ENCODE assay signal across 8 cellular contexts in genomic region chr1:93846929-93847810, GRCh38. TPM values are rescaled to one million over a fixed set of nuclear protein-coding genes. Genes with fewer than 3 reads are reported as not detected.
DNase-seq lines count a peak whose midpoint lies in the region; ATAC-seq and TF ChIP-seq lines count a peak whose summit lies in the region.

No MANE protein-coding gene starts in this region.

- H3F3A ChIP-seq in DOHH2 (ENCODE audit: control insufficient read depth, insufficient read depth) (peaks cover 11% of the 10 kb centered on the region), GM23338 (replicated peaks; ENCODE audit: low read depth) (peaks cover 4% of the 10 kb centered on the region; the same call in 1 of the 2 replicates)

- H4K20me1 ChIP-seq in DOHH2 (ENCODE audit: control insufficient read depth, insufficient read depth, low read depth, low read length) (no peaks in the 10 kb centered on the region), GM23338 (replicated peaks; ENCODE audit: insufficient read depth) (no peaks in the 10 kb centered on the region), Karpas-422 (ENCODE audit: insufficient read depth, low read depth, low read length) (no peaks in the 10 kb centered on the region)

- peaks cover 13% of the 10 kb centered on the region for H3K4me1 Mint-ChIP-seq in GM23338
- H3K4me1 Mint-ChIP-seq in naive thymus-derived CD8-positive, alpha-beta T cell, result peaks cover 15 to 42% (median 35%) of the 10 kb centered on the region in 4 donors
- H3K4me1 Mint-ChIP-seq in stimulated activated naive B cell treated with anti-CD40 and anti-IgM and Interleukin-4, amounts not matched to agents 10 μg/mL and 1 μg/mL and 100 μg/mL, for 72 hours, result peaks cover 20 to 42% of the 10 kb centered on the region in 2 donors

- H3K4me1 ChIP-seq in DOHH2 (ENCODE audit: control insufficient read depth, low read length), result peaks cover 36% of the 10 kb centered on the region
- no peaks in the 10 kb centered on the region; the same call in 1 of the 2 replicates for H3K4me1 ChIP-seq in GM23338 (ENCODE audit: insufficient read depth)
- H3K4me1 ChIP-seq in Karpas-422 (ENCODE audit: low read length), result peaks cover 23% of the 10 kb centered on the region
- H3K4me1 ChIP-seq in Peyer's patch, result peaks cover 0 to 13% (median 4%) of the 10 kb centered on the region in 4 donors

- ATAC-seq in GM23338, result peak; percentile 62
- ATAC-seq in naive thymus-derived CD8-positive, alpha-beta T cell, result peak; percentile 69 to 73
- peak; percentile 78 for ATAC-seq in stimulated activated naive B cell treated with anti-CD40 and anti-IgM and Interleukin-4, amounts not matched to agents 10 μg/mL and 1 μg/mL and 100 μg/mL, for 72 hours (replicated peaks)

- H3K79me2 ChIP-seq in DOHH2 (ENCODE audit: control insufficient read depth, low read length) (peaks cover 4% of the 10 kb centered on the region), GM23338 (replicated peaks; ENCODE audit: insufficient read depth) (no peaks in the 10 kb centered on the region), Karpas-422 (ENCODE audit: low read length) (no peaks in the 10 kb centered on the region)

- H3K27me3 Mint-ChIP-seq in GM23338 (ENCODE audit: insufficient read depth, low read depth, poor library complexity), result peaks cover 16% of the 10 kb centered on the region
- H3K27me3 Mint-ChIP-seq in naive thymus-derived CD8-positive, alpha-beta T cell, result peaks cover 0 to 6% (median 0%) of the 10 kb centered on the region in 5 donors
- peaks cover 5 to 6% of the 10 kb centered on the region in 2 donors for H3K27me3 Mint-ChIP-seq in stimulated activated naive B cell treated with anti-CD40 and anti-IgM and Interleukin-4, amounts not matched to agents 10 μg/mL and 1 μg/mL and 100 μg/mL, for 72 hours

- peak; percentile 33 to 55 for TF ChIP-seq POLR2A in Peyer's patch (IDR thresholded peaks at IDR 0.05)

- H3K27ac ChIP-seq in DOHH2 (ENCODE audit: low read depth, low read length) (peak overlapping the region; percentile 85), GM23338 (ENCODE audit: low read depth) (peak overlapping the region; percentile 32; the same call in 1 of the 2 replicates), Karpas-422 (ENCODE audit: low read length) (peak overlapping the region; percentile 74), Peyer's patch (peak overlapping the region; percentile 97 to 99 (median 98))

- H3K27ac Mint-ChIP-seq in GM23338, result peak overlapping the region; percentile 56; the same call in 1 of the 2 replicates
- peak overlapping the region; percentile 94 to 100 (median 96) for H3K27ac Mint-ChIP-seq in naive thymus-derived CD8-positive, alpha-beta T cell
- H3K27ac Mint-ChIP-seq in stimulated activated naive B cell treated with anti-CD40 and anti-IgM and Interleukin-4, amounts not matched to agents 10 μg/mL and 1 μg/mL and 100 μg/mL, for 72 hours, result peak overlapping the region; percentile 100

- H3K9me2 ChIP-seq in DOHH2 (replicated peaks; ENCODE audit: control insufficient read depth, low read length) (no peaks in the 10 kb centered on the region), GM23338 (ENCODE audit: insufficient read depth) (no peaks in the 10 kb centered on the region), Karpas-422 (replicated peaks; ENCODE audit: insufficient read depth, low read length) (no peaks in the 10 kb centered on the region)

- H3K36me3 Mint-ChIP-seq in GM23338 (ENCODE audit: low read depth), result peaks cover 13% of the 10 kb centered on the region
- H3K36me3 Mint-ChIP-seq in naive thymus-derived CD8-positive, alpha-beta T cell, result peaks cover 0 to 2% (median 1%) of the 10 kb centered on the region in 3 donors
- H3K36me3 Mint-ChIP-seq in stimulated activated naive B cell treated with anti-CD40 and anti-IgM and Interleukin-4, amounts not matched to agents 10 μg/mL and 1 μg/mL and 100 μg/mL, for 72 hours, result peaks cover 10 to 14% of the 10 kb centered on the region in 2 donors

- H3K9ac ChIP-seq in Karpas-422 (ENCODE audit: low read length), result peak overlapping the region; percentile 93

- H3K9me3 Mint-ChIP-seq in GM23338, result peaks cover 18% of the 10 kb centered on the region
- H3K9me3 Mint-ChIP-seq in naive thymus-derived CD8-positive, alpha-beta T cell, result peaks cover 0 to 8% (median 0%) of the 10 kb centered on the region in 9 donors
- H3K9me3 Mint-ChIP-seq in stimulated activated naive B cell treated with anti-CD40 and anti-IgM and Interleukin-4, amounts not matched to agents 10 μg/mL and 1 μg/mL and 100 μg/mL, for 72 hours, result peaks cover 7 to 8% of the 10 kb centered on the region in 2 donors

- H3K4me3 ChIP-seq in DOHH2 (ENCODE audit: low read length) (peak overlapping the region; percentile 96), GM23338 (peak overlapping the region; percentile 84), Karpas-422 (ENCODE audit: low read length) (peak overlapping the region; percentile 76), Peyer's patch (peak overlapping the region; percentile 86 to 92 (median 90)), fibroblast of mammary gland (ENCODE audit: control insufficient read depth, low read depth, low read length) (peak overlapping the region; percentile 77)

- DNase-seq in GM23338 (ENCODE audit: low spot score) (peak; percentile 85), Karpas-422 (peak; percentile 95), Peyer's patch (peak; percentile 88 to 96 (median 93)), fibroblast of mammary gland (ENCODE audit: low read depth) (peak; percentile 84)
- peak; percentile 83 to 89 for DNase-seq in activated T-helper 1 cell treated with anti-CD3 and anti-CD28 coated beads, Interleukin-2, amount 50 U/mL, for 16 hours (ENCODE audit: low read depth in 1 of 2, low spot score in 1 of 2)
- peak; percentile 82 to 95 (median 90) for DNase-seq in naive thymus-derived CD8-positive, alpha-beta T cell
- DNase-seq in stimulated activated naive B cell treated with anti-CD40 and anti-IgM and Interleukin-4, amounts not matched to agents 10 μg/mL and 1 μg/mL and 100 μg/mL, for 72 hours, result peak; percentile 84

- H3K9me3 ChIP-seq in DOHH2 (ENCODE audit: control insufficient read depth, insufficient read depth, low read length) (no peaks in the 10 kb centered on the region), Karpas-422 (ENCODE audit: low read length) (no peaks in the 10 kb centered on the region), Peyer's patch (no peaks in the 10 kb centered on the region)

- H3K4me2 ChIP-seq in DOHH2 (ENCODE audit: low read length) (peak overlapping the region; percentile 90), GM23338 (peak overlapping the region; percentile 90), Karpas-422 (ENCODE audit: low read depth, low read length, poor library complexity, severe bottlenecking) (peak overlapping the region; percentile 95)

- H3K4me3 Mint-ChIP-seq in GM23338, result peak overlapping the region; percentile 91
- H3K4me3 Mint-ChIP-seq in naive thymus-derived CD8-positive, alpha-beta T cell, result peak overlapping the region; percentile 92 to 99 (median 96)
- peak overlapping the region; percentile 89 to 98 for H3K4me3 Mint-ChIP-seq in stimulated activated naive B cell treated with anti-CD40 and anti-IgM and Interleukin-4, amounts not matched to agents 10 μg/mL and 1 μg/mL and 100 μg/mL, for 72 hours

- TF ChIP-seq CTCF in DOHH2 (IDR thresholded peaks at IDR 0.05; ENCODE audit: low read depth, low read length, poor library complexity, severe bottlenecking) (no peak), GM23338 (conservative IDR thresholded peaks at IDR 0.05; ENCODE audit: low read depth in 2 of 2) (peak in 1 of 2 experiments; percentile 27; a peak in 2 of 4 replicates), Peyer's patch (IDR thresholded peaks at IDR 0.05) (no peak), fibroblast of mammary gland (conservative IDR thresholded peaks at IDR 0.05; ENCODE audit: control insufficient read depth, insufficient read depth, low read depth, low read length) (no peak)

- POLR2A ChIA-PET in naive thymus-derived CD8-positive, alpha-beta T cell (lab: Charles Lee), result interaction anchor here (0.6 to 3.7 kb wide), 12 partner anchors 25 to 887 kb away, joined by 3 to 48 read pairs (median 10); partner anchors contain the start of genes ABCD3, DIPK1A, DNTTIP2 and DR1

- H2AFZ ChIP-seq in GM23338, result peak overlapping the region; percentile 96
- H2AFZ ChIP-seq in Karpas-422 (ENCODE audit: low read length), result peak overlapping the region; percentile 95

- H3K27me3 ChIP-seq in DOHH2 (ENCODE audit: control insufficient read depth, low read length) (no peaks in the 10 kb centered on the region), GM23338 (ENCODE audit: insufficient read depth) (no peaks in the 10 kb centered on the region), Karpas-422 (ENCODE audit: low read length) (no peaks in the 10 kb centered on the region), Peyer's patch (no peaks in the 10 kb centered on the region)

- peaks cover 15% of the 10 kb centered on the region for H3K36me3 ChIP-seq in DOHH2 (ENCODE audit: control insufficient read depth, low read length)
- H3K36me3 ChIP-seq in GM23338 (ENCODE audit: insufficient read depth), result no peaks in the 10 kb centered on the region
- no peaks in the 10 kb centered on the region for H3K36me3 ChIP-seq in Karpas-422 (ENCODE audit: insufficient read depth, low read length)
- no peaks in the 10 kb centered on the region for H3K36me3 ChIP-seq in Peyer's patch

TF ChIP-seq in GM23338, 12 proteins besides CTCF, POLR2A, EP300 and RAD21 (continues in another document):
- peak; percentile 17; the same call in 1 of the 2 replicates for TF ChIP-seq NANOG (IDR thresholded peaks at IDR 0.05; ENCODE audit: borderline replicate concordance)
- TF ChIP-seq STAT1 (IDR thresholded peaks at IDR 0.05; ENCODE audit: unreplicated experiment), result peak; percentile 45

RNA-seq across cellular contexts. Expression of gene DNTTIP2, which starts 31.8 kb away (rescaled TPM):
- 48.1 and 55.5 TPM in 2 replicates for total RNA-seq in GM23338 (2014; rRNA removed; shearing (Covaris generic))
- polyA plus RNA-seq in GM23338 (2016; fragmentation: Nextera tagmentation; extraction: Ambion mirVana), result 80.2 and 91.3 TPM in 2 replicates
- 25.8 and 61.9 TPM in 2 replicates for total RNA-seq in Karpas-422 (2014; rRNA removed; shearing (Covaris generic); ENCODE audit: low replicate concordance)
- total RNA-seq in Peyer's patch, result 10 to 100 TPM; 15.7 to 52.8 (median 37.4) TPM
- total RNA-seq in naive thymus-derived CD8-positive, alpha-beta T cell, result 10 to 100 TPM; 74.2 to 87.6 TPM
- polyA plus RNA-seq in naive thymus-derived CD8-positive, alpha-beta T cell, result 10 to 100 TPM; 68.8 to 72.9 (median 70.9) TPM

Comparison
In these comparisons a context has a peak if more than half of its experiments do, and no peak if none do; other contexts are left out.
1. Peak in every context shown above with its lines: DNase-seq, ATAC-seq, H3K4me3 ChIP-seq and H3K27ac ChIP-seq.
2. H3K27ac ChIP-seq: peak in every context shown above with its lines; median percentile 98 in Peyer's patch; 85 in DOHH2; 74 in Karpas-422; 32 in GM23338.